Comparison of ENCODE assay signal across 29 cellular contexts in genomic region chr3:107877936-107878335, GRCh38.
"Had no signal": no experiment of that assay in that cellular context is flagged by ENCODE, and none has a peak within 500 bp of the region (broad histone marks: within the 10 kb centered on the region; RNA-seq: fewer than 3 reads in every experiment).

No MANE protein-coding gene starts in this region.

- H3K4me3 ChIP-seq: MG63 had no signal

- H3K9me3 ChIP-seq: MG63 had no signal

- DNase-seq: activated CD4-positive, alpha-beta memory T cell treated with anti-CD3 and anti-CD28 coated beads for 36 hours; activated CD4-positive, alpha-beta T cell treated with anti-CD3 and anti-CD28 coated beads for 36 hours; activated CD4-positive, alpha-beta T cell treated with anti-CD3 and anti-CD28 coated beads, Interleukin-2, amount 10 ng/mL, durations not matched to agents 7 days and 5 days; activated CD8-positive, alpha-beta memory T cell treated with anti-CD3 and anti-CD28 coated beads, Interleukin-2, amount 50 U/mL, for 4 hours; activated naive CD4-positive, alpha-beta T cell treated with anti-CD3 and anti-CD28 coated beads, Interleukin-2, amount 10 ng/mL, durations not matched to agents 7 days and 5 days; activated naive CD8-positive, alpha-beta T cell treated with anti-CD3 and anti-CD28 coated beads, Interleukin-2, amount 50 U/mL, for 24 hours; activated T-cell treated with anti-CD3 and anti-CD28 coated beads for 4 hours; activated T-cell treated with anti-CD3 and anti-CD28 coated beads, Interleukin-2, amount 50 U/mL, for 4 hours; anterior cingulate cortex; central memory CD4-positive, alpha-beta T cell; Kasumi-1; KG1; MG63; NCI-H1048; NCI-H1105 treated with DMSO at 0.1 percent for 48 hours; NCI-H1436; NCI-H1694; NCI-H1930; NCI-H2081 treated with DMSO at 0.1 percent for 48 hours; NCI-H345; NCI-H524 treated with DMSO at 0.1 percent for 48 hours; NCI-H748 treated with DMSO at 0.1 percent for 48 hours; NK-92 treated with Interleukin-12 subunit alpha and Interleukin-12 subunit beta, amount 100 ng/mL, for 24 hours; PC-3; SIG-M5; SW 1271 had no signal

- H3K36me3 ChIP-seq: MG63 had no signal

- H3K27ac ChIP-seq: RWPE1 had no signal

- H3K27me3 ChIP-seq: MG63 had no signal

- FAIRE-seq: RCC 7860, TTC549 had no signal
